ENCODE assay signal across 5 cellular contexts in the genomic region with DNA sequence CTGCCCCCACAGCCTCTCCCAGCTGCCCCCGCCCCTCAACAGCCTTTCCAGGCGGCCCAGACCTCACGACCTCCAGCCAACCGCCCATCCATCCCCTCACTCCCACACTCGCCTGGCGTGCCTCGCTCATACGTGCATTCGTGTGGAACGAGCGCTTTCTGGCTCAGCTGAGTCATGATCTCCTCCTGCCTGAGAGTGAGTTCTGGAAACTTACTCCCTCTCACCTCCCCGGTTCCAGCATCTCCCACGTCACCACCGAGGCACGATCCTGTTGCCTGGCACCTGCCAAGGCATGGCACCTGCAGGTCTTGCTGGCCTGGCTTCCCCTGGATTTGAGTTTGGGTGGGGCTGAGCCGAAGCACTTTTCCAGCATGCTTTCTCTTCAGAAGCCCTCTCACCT.
DNase-seq lines count a peak whose midpoint lies in the region; ATAC-seq and TF ChIP-seq lines count a peak whose summit lies in the region.
"Not testable (repeated sequence)": the region's sequence is repeated elsewhere in the genome, so short reads cannot be mapped to it uniquely, and the experiment has no call there.

No MANE protein-coding gene starts in this region.

- peak; percentile 5 for ATAC-seq in activated T-helper 17 cell treated with anti-CD3 and anti-CD28 coated beads, Interleukin-2, amount 50 U/mL, for 72 hours (replicated peaks)
- peak; percentile 71 for ATAC-seq in esophagus mucosa
- ATAC-seq in foreskin keratinocyte: peak; percentile 49
- peak; percentile 66 for ATAC-seq in omental fat pad (ENCODE audit: low FRiP score)
- peak; percentile 18 for ATAC-seq in stimulated activated memory B cell treated with anti-CD40 and anti-IgM and Interleukin-4, amounts not matched to agents 10 μg/mL and 1 μg/mL and 100 μg/mL, for 72 hours

- H3K4me3 Mint-ChIP-seq in activated T-helper 17 cell treated with anti-CD3 and anti-CD28 coated beads, Interleukin-2, amount 50 U/mL, for 72 hours; stimulated activated memory B cell treated with anti-CD40 and anti-IgM and Interleukin-4, amounts not matched to agents 10 μg/mL and 1 μg/mL and 100 μg/mL, for 72 hours: not testable (repeated sequence)

- TF ChIP-seq CTCF in foreskin keratinocyte (conservative IDR thresholded peaks at IDR 0.05); omental fat pad (IDR thresholded peaks at IDR 0.05): not testable (repeated sequence)

- H3K27ac Mint-ChIP-seq in activated T-helper 17 cell treated with anti-CD3 and anti-CD28 coated beads, Interleukin-2, amount 50 U/mL, for 72 hours; stimulated activated memory B cell treated with anti-CD40 and anti-IgM and Interleukin-4, amounts not matched to agents 10 μg/mL and 1 μg/mL and 100 μg/mL, for 72 hours: not testable (repeated sequence)

- not testable (repeated sequence) for H3K27ac ChIP-seq in foreskin keratinocyte

- not testable (repeated sequence) for H3K4me1 Mint-ChIP-seq in activated T-helper 17 cell treated with anti-CD3 and anti-CD28 coated beads, Interleukin-2, amount 50 U/mL, for 72 hours; stimulated activated memory B cell treated with anti-CD40 and anti-IgM and Interleukin-4, amounts not matched to agents 10 μg/mL and 1 μg/mL and 100 μg/mL, for 72 hours

- not testable (repeated sequence) for H3K27me3 ChIP-seq in foreskin keratinocyte

- H3K27me3 Mint-ChIP-seq in activated T-helper 17 cell treated with anti-CD3 and anti-CD28 coated beads, Interleukin-2, amount 50 U/mL, for 72 hours; stimulated activated memory B cell treated with anti-CD40 and anti-IgM and Interleukin-4, amounts not matched to agents 10 μg/mL and 1 μg/mL and 100 μg/mL, for 72 hours: not testable (repeated sequence)

- not testable (repeated sequence) for H3K9me3 Mint-ChIP-seq in activated T-helper 17 cell treated with anti-CD3 and anti-CD28 coated beads, Interleukin-2, amount 50 U/mL, for 72 hours; stimulated activated memory B cell treated with anti-CD40 and anti-IgM and Interleukin-4, amounts not matched to agents 10 μg/mL and 1 μg/mL and 100 μg/mL, for 72 hours

- not testable (repeated sequence) for H3K4me1 ChIP-seq in foreskin keratinocyte

- not testable (repeated sequence) for DNase-seq in foreskin keratinocyte; omental fat pad (ENCODE audit: low spot score)

- H3K36me3 Mint-ChIP-seq in activated T-helper 17 cell treated with anti-CD3 and anti-CD28 coated beads, Interleukin-2, amount 50 U/mL, for 72 hours (ENCODE audit: low read depth); stimulated activated memory B cell treated with anti-CD40 and anti-IgM and Interleukin-4, amounts not matched to agents 10 μg/mL and 1 μg/mL and 100 μg/mL, for 72 hours: not testable (repeated sequence)

Comparison
In these comparisons a context has a peak if more than half of its experiments do, and no peak if none do; other contexts are left out.
1. ATAC-seq: peak in every context shown above with its lines; median percentile 71 in esophagus mucosa; 66 in omental fat pad; 49 in foreskin keratinocyte; 18 in stimulated activated memory B cell treated with anti-CD40 and anti-IgM and Interleukin-4, amounts not matched to agents 10 μg/mL and 1 μg/mL and 100 μg/mL, for 72 hours; 5 in activated T-helper 17 cell treated with anti-CD3 and anti-CD28 coated beads, Interleukin-2, amount 50 U/mL, for 72 hours.